1 cellular context compared by ENCODE assay signal in genomic region chr11:70384486-70385152, GRCh38.
TF ChIP-seq lines count a peak whose summit lies in the region.

No MANE protein-coding gene starts in this region.

TF ChIP-seq in WTC11, 78 proteins besides CTCF, POLR2A, EP300 and RAD21:
- TF ChIP-seq ZNF425 (CRISPR knock-in tag; conservative IDR thresholded peaks at IDR 0.05) (no peak), TEAD4 (CRISPR knock-in tag; IDR thresholded peaks at IDR 0.05) (no peak), ZNF396 (CRISPR knock-in tag; IDR thresholded peaks at IDR 0.05; ENCODE audit: borderline replicate concordance) (no peak), CBFB (CRISPR knock-in tag; IDR thresholded peaks at IDR 0.05; ENCODE audit: low read depth) (no peak), NR2C2 (CRISPR knock-in tag; IDR thresholded peaks at IDR 0.05) (no peak), GABPB1 (CRISPR knock-in tag; IDR thresholded peaks at IDR 0.05) (no peak), CREM (CRISPR knock-in tag; IDR thresholded peaks at IDR 0.05) (no peak), USF2 (CRISPR knock-in tag; IDR thresholded peaks at IDR 0.05) (no peak), FOXP4 (CRISPR knock-in tag; IDR thresholded peaks at IDR 0.05) (no peak), MXD4 (CRISPR knock-in tag; IDR thresholded peaks at IDR 0.05; ENCODE audit: borderline replicate concordance) (no peak), TEAD1 (CRISPR knock-in tag; IDR thresholded peaks at IDR 0.05) (no peak), ETV6 (CRISPR knock-in tag; IDR thresholded peaks at IDR 0.05) (no peak), AFF4 (CRISPR knock-in tag; IDR thresholded peaks at IDR 0.05; ENCODE audit: borderline replicate concordance) (no peak), ZNF263 (CRISPR knock-in tag; IDR thresholded peaks at IDR 0.05; ENCODE audit: low read depth) (no peak), ZNF232 (CRISPR knock-in tag; IDR thresholded peaks at IDR 0.05) (no peak), ATF2 (CRISPR knock-in tag; IDR thresholded peaks at IDR 0.05; ENCODE audit: borderline replicate concordance, low read depth) (no peak), FOXJ3 (CRISPR knock-in tag; IDR thresholded peaks at IDR 0.05; ENCODE audit: borderline replicate concordance) (no peak)
- TF ChIP-seq, protein P1, sequence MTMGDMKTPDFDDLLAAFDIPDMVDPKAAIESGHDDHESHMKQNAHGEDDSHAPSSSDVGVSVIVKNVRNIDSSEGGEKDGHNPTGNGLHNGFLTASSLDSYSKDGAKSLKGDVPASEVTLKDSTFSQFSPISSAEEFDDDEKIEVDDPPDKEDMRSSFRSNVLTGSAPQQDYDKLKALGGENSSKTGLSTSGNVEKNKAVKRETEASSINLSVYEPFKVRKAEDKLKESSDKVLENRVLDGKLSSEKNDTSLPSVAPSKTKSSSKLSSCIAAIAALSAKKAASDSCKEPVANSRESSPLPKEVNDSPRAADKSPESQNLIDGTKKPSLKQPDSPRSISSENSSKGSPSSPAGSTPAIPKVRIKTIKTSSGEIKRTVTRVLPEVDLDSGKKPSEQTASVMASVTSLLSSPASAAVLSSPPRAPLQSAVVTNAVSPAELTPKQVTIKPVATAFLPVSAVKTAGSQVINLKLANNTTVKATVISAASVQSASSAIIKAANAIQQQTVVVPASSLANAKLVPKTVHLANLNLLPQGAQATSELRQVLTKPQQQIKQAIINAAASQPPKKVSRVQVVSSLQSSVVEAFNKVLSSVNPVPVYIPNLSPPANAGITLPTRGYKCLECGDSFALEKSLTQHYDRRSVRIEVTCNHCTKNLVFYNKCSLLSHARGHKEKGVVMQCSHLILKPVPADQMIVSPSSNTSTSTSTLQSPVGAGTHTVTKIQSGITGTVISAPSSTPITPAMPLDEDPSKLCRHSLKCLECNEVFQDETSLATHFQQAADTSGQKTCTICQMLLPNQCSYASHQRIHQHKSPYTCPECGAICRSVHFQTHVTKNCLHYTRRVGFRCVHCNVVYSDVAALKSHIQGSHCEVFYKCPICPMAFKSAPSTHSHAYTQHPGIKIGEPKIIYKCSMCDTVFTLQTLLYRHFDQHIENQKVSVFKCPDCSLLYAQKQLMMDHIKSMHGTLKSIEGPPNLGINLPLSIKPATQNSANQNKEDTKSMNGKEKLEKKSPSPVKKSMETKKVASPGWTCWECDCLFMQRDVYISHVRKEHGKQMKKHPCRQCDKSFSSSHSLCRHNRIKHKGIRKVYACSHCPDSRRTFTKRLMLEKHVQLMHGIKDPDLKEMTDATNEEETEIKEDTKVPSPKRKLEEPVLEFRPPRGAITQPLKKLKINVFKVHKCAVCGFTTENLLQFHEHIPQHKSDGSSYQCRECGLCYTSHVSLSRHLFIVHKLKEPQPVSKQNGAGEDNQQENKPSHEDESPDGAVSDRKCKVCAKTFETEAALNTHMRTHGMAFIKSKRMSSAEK (CRISPR knock-in tag; IDR thresholded peaks at IDR 0.05; ENCODE audit: borderline replicate concordance), result no peak
- TF ChIP-seq, protein P2, sequence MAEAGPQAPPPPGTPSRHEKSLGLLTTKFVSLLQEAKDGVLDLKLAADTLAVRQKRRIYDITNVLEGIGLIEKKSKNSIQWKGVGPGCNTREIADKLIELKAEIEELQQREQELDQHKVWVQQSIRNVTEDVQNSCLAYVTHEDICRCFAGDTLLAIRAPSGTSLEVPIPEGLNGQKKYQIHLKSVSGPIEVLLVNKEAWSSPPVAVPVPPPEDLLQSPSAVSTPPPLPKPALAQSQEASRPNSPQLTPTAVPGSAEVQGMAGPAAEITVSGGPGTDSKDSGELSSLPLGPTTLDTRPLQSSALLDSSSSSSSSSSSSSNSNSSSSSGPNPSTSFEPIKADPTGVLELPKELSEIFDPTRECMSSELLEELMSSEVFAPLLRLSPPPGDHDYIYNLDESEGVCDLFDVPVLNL (CRISPR knock-in tag; IDR thresholded peaks at IDR 0.05; ENCODE audit: borderline replicate concordance, low read depth), result no peak
- TF ChIP-seq, protein P3, sequence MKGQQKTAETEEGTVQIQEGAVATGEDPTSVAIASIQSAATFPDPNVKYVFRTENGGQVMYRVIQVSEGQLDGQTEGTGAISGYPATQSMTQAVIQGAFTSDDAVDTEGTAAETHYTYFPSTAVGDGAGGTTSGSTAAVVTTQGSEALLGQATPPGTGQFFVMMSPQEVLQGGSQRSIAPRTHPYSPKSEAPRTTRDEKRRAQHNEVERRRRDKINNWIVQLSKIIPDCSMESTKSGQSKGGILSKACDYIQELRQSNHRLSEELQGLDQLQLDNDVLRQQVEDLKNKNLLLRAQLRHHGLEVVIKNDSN (CRISPR knock-in tag; IDR thresholded peaks at IDR 0.05), result no peak
TF ChIP-seq in WTC11: peak in this region for 0.
